6 cellular contexts compared by ENCODE assay signal in the genomic region with DNA sequence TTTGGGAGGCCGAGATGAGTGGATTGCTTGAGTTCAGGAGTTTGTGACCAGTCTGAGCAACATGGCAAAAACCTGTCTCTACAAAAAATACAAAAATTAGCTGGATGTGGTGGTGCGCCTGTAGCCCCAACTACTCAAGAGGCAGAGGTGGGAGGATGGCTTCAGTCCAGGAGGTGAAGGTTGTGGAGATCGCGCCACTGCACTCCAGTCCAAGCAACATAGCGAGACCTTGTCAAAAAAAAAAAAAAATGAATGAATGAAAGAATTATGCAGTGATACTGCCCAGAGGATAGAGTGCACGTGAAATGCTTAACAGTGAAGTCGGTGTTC. TPM values are rescaled to one million over a fixed set of nuclear protein-coding genes. Genes with fewer than 3 reads are reported as not detected.
DNase-seq lines count a peak whose midpoint lies in the region; ATAC-seq and TF ChIP-seq lines count a peak whose summit lies in the region.

No MANE protein-coding gene starts in this region.

- no peaks in the 10 kb centered on the region for H3K79me1 ChIP-seq in neuronal stem cell (ENCODE audit: low read depth, low read length)

- no CpG with 5 or more reads among the region's 7 CpGs for WGBS in neuronal stem cell (ENCODE audit: extremely low coverage in 2 of 2, insufficient read length in 2 of 2, insufficient replicate concordance in 1 of 2), 2 donors
- WGBS in adrenal gland, 4 donors, result 40 to 53% (median 45%) methylated on average over 7 of the region's 7 CpGs

- H3K27me3 ChIP-seq in HCT116 (ENCODE audit: insufficient read depth, low read length), result no peaks in the 10 kb centered on the region
- no peaks in the 10 kb centered on the region for H3K27me3 ChIP-seq in neuronal stem cell (ENCODE audit: control insufficient read depth in 3 of 3, insufficient read depth in 3 of 3, low read depth in 1 of 3, low read length in 3 of 3)
- no peaks in the 10 kb centered on the region for H3K27me3 ChIP-seq in adrenal gland

- no peak overlapping the region for H2AK5ac ChIP-seq in neuronal stem cell (ENCODE audit: low read depth, low read length)

- H3K27ac ChIP-seq in HCT116 (ENCODE audit: low read depth, low read length) (no peak overlapping the region), angular gyrus (ENCODE audit: low read depth, low read length) (peak overlapping the region; percentile 71), neuronal stem cell (replicated peaks; ENCODE audit: low read length) (no peak overlapping the region), adrenal gland (no peak overlapping the region)

- no peak overlapping the region for H3K18ac ChIP-seq in neuronal stem cell (ENCODE audit: low read length)

- H4K8ac ChIP-seq in neuronal stem cell (ENCODE audit: low read depth, low read length), result no peak overlapping the region

- TF ChIP-seq RAD21 in HCT116 (IDR thresholded peaks at IDR 0.05; ENCODE audit: low read depth), result no peak

- CTCF ChIA-PET in HCT116 (lab: Charles Lee), result interaction anchor here (1.2 kb wide), 1 partner anchor 206 kb away, joined by 4 read pairs; no protein-coding TSS in a partner anchor

- TF ChIP-seq POLR2A in HCT116 (IDR thresholded peaks at IDR 0.05; ENCODE audit: borderline replicate concordance, extremely low read depth, insufficient read depth, insufficient read length), result no peak
- no peak for TF ChIP-seq POLR2A in adrenal gland (IDR thresholded peaks at IDR 0.05)

- H2BK15ac ChIP-seq in neuronal stem cell (ENCODE audit: low read length), result no peak overlapping the region

- H4K91ac ChIP-seq in neuronal stem cell (ENCODE audit: low read depth, low read length, poor library complexity), result no peak overlapping the region

- H3K14ac ChIP-seq in neuronal stem cell (ENCODE audit: low read length), result no peak overlapping the region

- H2AFZ ChIP-seq in HCT116 (ENCODE audit: low read depth, low read length, poor library complexity, severe bottlenecking), result no peak overlapping the region
- H2AFZ ChIP-seq in neuronal stem cell (ENCODE audit: low read length), result peak overlapping the region; percentile 86

- H3K23ac ChIP-seq in neuronal stem cell (ENCODE audit: low read depth, low read length, poor library complexity), result no peak overlapping the region

- no peak overlapping the region for H3K9ac ChIP-seq in HCT116 (ENCODE audit: low read length)
- H3K9ac ChIP-seq in neuronal stem cell (ENCODE audit: low read depth, low read length, poor library complexity), result peak overlapping the region; percentile 25

- no peak overlapping the region for H2BK120ac ChIP-seq in neuronal stem cell (ENCODE audit: low read depth, low read length)

- ATAC-seq in HCT116, result no peak
- ATAC-seq in GM19467 (IDR thresholded peaks at IDR 0.05; ENCODE audit: unreplicated experiment), result no peak

- H3K4me1 ChIP-seq in HCT116 (ENCODE audit: control insufficient read depth in 1 of 2, insufficient read depth in 2 of 2, low read length in 2 of 2), result peaks cover 10 to 28% of the 10 kb centered on the region in 2 experiments
- H3K4me1 ChIP-seq in neuronal stem cell (ENCODE audit: control insufficient read depth in 2 of 2, insufficient read depth in 1 of 2, low read depth in 1 of 2, low read length in 2 of 2), result peaks cover 5 to 7% of the 10 kb centered on the region in 2 donors
- H3K4me1 ChIP-seq in adrenal gland (replicated peaks in 1 of 2), result peaks cover 10 to 18% of the 10 kb centered on the region in 2 donors

- RAD21 ChIA-PET in HCT116 (lab: Charles Lee; ENCODE audit: low non-redundant PET in 1 of 2, low total read pairs in 2 of 2, uncharacterized antibody in 2 of 2, unreplicated experiment in 2 of 2), result interaction anchor here in 1 of 2 experiments (1.0 kb wide), 1 partner anchor 22 kb away, joined by 3 read pairs; a partner anchor contains a TSS

- TF ChIP-seq CTCF in HCT116 (IDR thresholded peaks at IDR 0.05 in 2 of 3, conservative IDR thresholded peaks at IDR 0.05 in 1 of 3; ENCODE audit: borderline replicate concordance in 1 of 3, insufficient read depth in 1 of 3, low read depth in 2 of 3, low read length in 2 of 3) (no peak), adrenal gland (IDR thresholded peaks at IDR 0.05) (peak in 1 of 6 experiments; percentile 2)

- H3K4me3 ChIP-seq in HCT116 (replicated peaks in 1 of 2; ENCODE audit: low read depth in 1 of 2, low read length in 2 of 2) (peak overlapping the region; percentile 15 to 99), neuronal stem cell (ENCODE audit: low read length in 2 of 2) (peak overlapping the region in 1 of 2 donors; percentile 30), adrenal gland (peak overlapping the region in 1 of 4 donors; percentile 74)

- H2BK12ac ChIP-seq in neuronal stem cell (ENCODE audit: low read length), result no peak overlapping the region

- H4K20me1 ChIP-seq in HCT116 (ENCODE audit: insufficient read depth), result no peaks in the 10 kb centered on the region

- peaks cover 18% of the 10 kb centered on the region for H3K79me2 ChIP-seq in HCT116 (ENCODE audit: insufficient read depth, low read length)

- peak overlapping the region; percentile 93 for H3K4me2 ChIP-seq in HCT116 (ENCODE audit: low read length)
- peak overlapping the region; percentile 50 for H3K4me2 ChIP-seq in neuronal stem cell (ENCODE audit: insufficient read depth, low read length, poor library complexity, severe bottlenecking)

- H3K36me3 ChIP-seq in HCT116 (ENCODE audit: control insufficient read depth in 1 of 2, insufficient read depth in 2 of 2, low read length in 2 of 2) (peaks cover 9 to 29% of the 10 kb centered on the region in 2 experiments; a peak in 3 of 4 replicates), neuronal stem cell (replicated peaks in 1 of 2; ENCODE audit: control insufficient read depth in 2 of 2, insufficient read depth in 2 of 2, low read length in 2 of 2) (peaks cover 4 to 36% of the 10 kb centered on the region in 2 donors), adrenal gland (replicated peaks in 1 of 2) (peaks cover 0 to 21% of the 10 kb centered on the region in 2 donors)

- H3K9me2 ChIP-seq in HCT116 (ENCODE audit: insufficient read depth), result no peaks in the 10 kb centered on the region

- POLR2A ChIA-PET in HCT116 (lab: Charles Lee), result interaction anchor here (1.0 to 1.1 kb wide), 2 partner anchors 13 to 35 kb away, joined by 3 read pairs; no protein-coding TSS in a partner anchor

- H3K4ac ChIP-seq in neuronal stem cell (ENCODE audit: low read length), result no peak overlapping the region

- H3K9me3 ChIP-seq in HCT116 (ENCODE audit: control insufficient read depth in 1 of 2, insufficient read depth in 1 of 2, low read depth in 1 of 2, low read length in 2 of 2) (no peaks in the 10 kb centered on the region), neuronal stem cell (replicated peaks in 1 of 2; ENCODE audit: control insufficient read depth in 2 of 2, insufficient read depth in 1 of 2, low read depth in 1 of 2, low read length in 2 of 2) (no peaks in the 10 kb centered on the region), adrenal gland (replicated peaks in 1 of 3) (no peaks in the 10 kb centered on the region)

- DNase-seq in HCT116 (ENCODE audit: low read depth, low spot score), result no peak
- DNase-seq in neuronal stem cell (ENCODE audit: low spot score), result no peak
- no peak for DNase-seq in NCI-H345 treated with DMSO at 0.1 percent for 48 hours (lab: John Stamatoyannopoulos, UW; ENCODE audit: unreplicated experiment)
- no peak for DNase-seq in adrenal gland

- no TSS peak for BruUV-seq in HCT116 (replicated peaks; lab: Mats Ljungman, UMichigan)

- intact Hi-C loops in HCT116 (cut with micrococcal nuclease) (no loop called here), adrenal gland (cut with DNase I) (no loop called here)

- no peak overlapping the region for H2BK5ac ChIP-seq in neuronal stem cell (ENCODE audit: low read length)

TF ChIP-seq in HCT116, 20 proteins besides CTCF, POLR2A, EP300 and RAD21 (continues in another document):
- TF ChIP-seq EZH2 (IDR thresholded peaks at IDR 0.05), result no peak
- TF ChIP-seq, protein P1, sequence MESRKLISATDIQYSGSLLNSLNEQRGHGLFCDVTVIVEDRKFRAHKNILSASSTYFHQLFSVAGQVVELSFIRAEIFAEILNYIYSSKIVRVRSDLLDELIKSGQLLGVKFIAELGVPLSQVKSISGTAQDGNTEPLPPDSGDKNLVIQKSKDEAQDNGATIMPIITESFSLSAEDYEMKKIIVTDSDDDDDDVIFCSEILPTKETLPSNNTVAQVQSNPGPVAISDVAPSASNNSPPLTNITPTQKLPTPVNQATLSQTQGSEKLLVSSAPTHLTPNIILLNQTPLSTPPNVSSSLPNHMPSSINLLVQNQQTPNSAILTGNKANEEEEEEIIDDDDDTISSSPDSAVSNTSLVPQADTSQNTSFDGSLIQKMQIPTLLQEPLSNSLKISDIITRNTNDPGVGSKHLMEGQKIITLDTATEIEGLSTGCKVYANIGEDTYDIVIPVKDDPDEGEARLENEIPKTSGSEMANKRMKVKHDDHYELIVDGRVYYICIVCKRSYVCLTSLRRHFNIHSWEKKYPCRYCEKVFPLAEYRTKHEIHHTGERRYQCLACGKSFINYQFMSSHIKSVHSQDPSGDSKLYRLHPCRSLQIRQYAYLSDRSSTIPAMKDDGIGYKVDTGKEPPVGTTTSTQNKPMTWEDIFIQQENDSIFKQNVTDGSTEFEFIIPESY (IDR thresholded peaks at IDR 0.05; ENCODE audit: extremely low read depth, insufficient replicate concordance, low read length), result no peak

RNA-seq across cellular contexts. Expression of a gene that starts 0.4 kb away (rescaled TPM):
- total RNA-seq in HCT116 (2021; ENCODE audit: unreplicated experiment), result 53.2 TPM
- polyA plus RNA-seq in HCT116 (2012), result 31.5 and 32.2 TPM in 2 replicates
- 11.1 TPM for polyA plus RNA-seq in neuronal stem cell (2013, experiment 1 of 2)
- 11.6 TPM for polyA plus RNA-seq in neuronal stem cell (2013, experiment 2 of 2)
- 10 to 100 TPM; 12.0 to 48.0 (median 22.0) TPM for total RNA-seq in adrenal gland
- 10 to 100 TPM; 19.1 to 29.1 (median 24.6) TPM for polyA plus RNA-seq in adrenal gland

RNA-seq across cellular contexts. Expression of a gene that starts 5.4 kb away (rescaled TPM):
- total RNA-seq in HCT116 (2021; ENCODE audit: unreplicated experiment) (122 TPM), adrenal gland (100 to 1,000 TPM; 177 to 318 (median 216) TPM)
- 142 and 154 TPM in 2 replicates for polyA plus RNA-seq in HCT116 (2012)
- 44.2 TPM for polyA plus RNA-seq in neuronal stem cell (2013, experiment 1 of 2)
- 41.9 TPM for polyA plus RNA-seq in neuronal stem cell (2013, experiment 2 of 2)
- 100 to 1,000 TPM; 141 to 302 (median 161) TPM for polyA plus RNA-seq in adrenal gland

RNA-seq across cellular contexts. Expression of a gene that starts 9.6 kb away (rescaled TPM):
- total RNA-seq in HCT116 (2021; ENCODE audit: unreplicated experiment), result 76.8 TPM
- polyA plus RNA-seq in HCT116 (2012), result 63.9 and 73.1 TPM in 2 replicates
- 64.3 TPM for polyA plus RNA-seq in neuronal stem cell (2013, experiment 1 of 2)
- polyA plus RNA-seq in neuronal stem cell (2013, experiment 2 of 2), result 60.7 TPM
- 10 to 100 TPM; 18.8 to 47.9 (median 28.0) TPM for total RNA-seq in adrenal gland
- 10 to 100 TPM; 18.2 to 34.3 (median 24.1) TPM for polyA plus RNA-seq in adrenal gland

RNA-seq across cellular contexts. Expression of a gene that starts 22.0 kb away (rescaled TPM):
- total RNA-seq in HCT116 (2021; ENCODE audit: unreplicated experiment), result 23.3 TPM
- 20.0 and 20.7 TPM in 2 replicates for polyA plus RNA-seq in HCT116 (2012)
- polyA plus RNA-seq in neuronal stem cell (2013, experiment 1 of 2), result 5.3 TPM
- 5.5 TPM for polyA plus RNA-seq in neuronal stem cell (2013, experiment 2 of 2)
- 10 to 100 TPM in 5 of 8 donors, 1 to 10 TPM in 3; 5.8 to 16.8 (median 11.7) TPM for total RNA-seq in adrenal gland
- polyA plus RNA-seq in adrenal gland, result 10 to 100 TPM in 2 of 3 donors, 1 to 10 TPM in 1; 3.1 to 53.5 (median 52.5) TPM

RNA-seq across cellular contexts. Expression of a gene that starts 22.6 kb away (rescaled TPM):
- total RNA-seq in HCT116 (2021; ENCODE audit: unreplicated experiment), result 18.7 TPM
- 16.2 and 18.9 TPM in 2 replicates for polyA plus RNA-seq in HCT116 (2012)
- polyA plus RNA-seq in neuronal stem cell (2013, experiment 1 of 2), result 9.3 TPM
- polyA plus RNA-seq in neuronal stem cell (2013, experiment 2 of 2), result 9.1 TPM
- 10 to 100 TPM; 32.2 to 42.1 (median 37.1) TPM for total RNA-seq in adrenal gland
- polyA plus RNA-seq in adrenal gland, result 10 to 100 TPM; 35.3 to 78.1 (median 54.5) TPM
